ENCODE assay signal across 9 cellular contexts in the genomic region with DNA sequence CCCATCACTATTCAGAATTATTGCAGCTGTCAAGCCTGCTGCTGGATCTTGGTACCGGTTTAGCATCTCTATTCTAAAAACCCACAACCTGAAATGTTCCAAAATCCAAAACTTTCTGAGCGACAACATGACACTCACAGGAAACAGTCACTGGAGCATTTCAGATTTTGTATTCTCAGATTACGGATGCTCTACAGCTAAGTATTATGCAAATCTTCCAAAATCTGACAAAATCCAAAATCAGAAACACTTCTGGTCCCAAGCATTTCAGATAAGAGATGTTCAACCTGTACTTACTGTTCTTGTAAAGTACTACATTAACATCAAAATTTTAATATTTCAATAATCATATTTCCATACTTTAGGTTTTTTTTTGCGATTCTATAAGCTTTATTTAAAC.
"Had no signal": no experiment of that assay in that cellular context is flagged by ENCODE, and none has a peak within 500 bp of the region (broad histone marks: within the 10 kb centered on the region; RNA-seq: fewer than 3 reads in every experiment).

No MANE protein-coding gene starts in this region.

- H3K4me3 ChIP-seq: GM23338 had no signal

- FAIRE-seq: H1, H54, HTR-8/SVneo had no signal

- ATAC-seq: GM23338 had no signal

- DNase-seq: H9, HCEC 1CT, IMR-90, KBM-7 had no signal

- H2AFZ ChIP-seq: GM23338 had no signal

- H3K4me3 Mint-ChIP-seq: GM23338, H9 had no signal

- H3K4me2 ChIP-seq: GM23338, KMS-11 had no signal

- H3K27ac Mint-ChIP-seq: GM23338 had no signal

- H3K27ac ChIP-seq: KMS-11 had no signal

- H3K9me3 Mint-ChIP-seq: GM23338, H9 had no signal

- H3K9ac ChIP-seq: KMS-11 had no signal

- H3K4me1 Mint-ChIP-seq: GM23338 had no signal
